ENCODE assay signal across 29 cellular contexts in genomic region chr10:127550861-127551260, GRCh38. TPM values are rescaled to one million over a fixed set of nuclear protein-coding genes. Genes with fewer than 3 reads are reported as not detected.
A peak's percentile ranks its signal among the peaks of the same experiment; 100 is the strongest.
DNase-seq lines count a peak whose midpoint lies in the region; TF ChIP-seq lines count a peak whose summit lies in the region.
"Had no signal": no experiment of that assay in that cellular context is flagged by ENCODE, and none has a peak within 500 bp of the region (broad histone marks: within the 10 kb centered on the region; RNA-seq: fewer than 3 reads in every experiment).

No MANE protein-coding gene starts in this region.

- H3K4me3 ChIP-seq in A673 (ENCODE audit: low read depth, low read length, poor library complexity, severe bottlenecking) (no peak overlapping the region), neuronal stem cell (ENCODE audit: low read length in 2 of 2) (no peak overlapping the region), endodermal cell (ENCODE audit: low read length) (no peak overlapping the region)
- H3K4me3 ChIP-seq: dorsolateral prefrontal cortex, GM23248, ovary, transverse colon had no signal

- no peak overlapping the region for H3K4me2 ChIP-seq in neuronal stem cell (ENCODE audit: insufficient read depth, low read length, poor library complexity, severe bottlenecking)

- POLR2A ChIA-PET in A673 (lab: Charles Lee; ENCODE audit: low non-redundant PET), result no interaction called here

- H3K27me3 ChIP-seq in A673 (replicated peaks; ENCODE audit: insufficient read depth, low read depth, low read length, poor library complexity) (no peaks in the 10 kb centered on the region), neuronal stem cell (ENCODE audit: control insufficient read depth in 3 of 3, insufficient read depth in 3 of 3, low read depth in 1 of 3, low read length in 3 of 3) (no peaks in the 10 kb centered on the region), endodermal cell (ENCODE audit: control insufficient read depth, insufficient read depth, low read length, poor library complexity, severe bottlenecking) (no peaks in the 10 kb centered on the region)
- H3K27me3 ChIP-seq: ovary, transverse colon had no signal

- no peaks in the 10 kb centered on the region for H3K4me1 Mint-ChIP-seq in endodermal cell
- no peaks in the 10 kb centered on the region for H3K4me1 Mint-ChIP-seq in immature natural killer cell
- H3K4me1 Mint-ChIP-seq: activated CD4-positive, alpha-beta T cell treated with anti-CD3 and anti-CD28 coated beads for 36 hours; naive thymus-derived CD8-positive, alpha-beta T cell had no signal

- H3K9ac ChIP-seq in neuronal stem cell (ENCODE audit: low read depth, low read length, poor library complexity), result no peak overlapping the region
- no peak overlapping the region for H3K9ac ChIP-seq in endodermal cell (ENCODE audit: extremely low read depth, low read length, poor library complexity, severe bottlenecking)
- H3K9ac ChIP-seq: GM23248 had no signal

- no peaks in the 10 kb centered on the region for H3K79me1 ChIP-seq in neuronal stem cell (ENCODE audit: low read depth, low read length)

- H3K9me3 ChIP-seq in A673 (ENCODE audit: low read depth, low read length, poor library complexity, severe bottlenecking), result no peaks in the 10 kb centered on the region
- no peaks in the 10 kb centered on the region for H3K9me3 ChIP-seq in neuronal stem cell (replicated peaks in 1 of 2; ENCODE audit: control insufficient read depth in 2 of 2, insufficient read depth in 1 of 2, low read depth in 1 of 2, low read length in 2 of 2)
- no peaks in the 10 kb centered on the region for H3K9me3 ChIP-seq in endodermal cell (ENCODE audit: control insufficient read depth, low read length)
- H3K9me3 ChIP-seq: ovary had no signal

- no peaks in the 10 kb centered on the region for H3K36me3 Mint-ChIP-seq in endodermal cell (ENCODE audit: low read depth)
- peaks cover 0 to 4% (median 0%) of the 10 kb centered on the region in 3 donors for H3K36me3 Mint-ChIP-seq in immature natural killer cell

- peaks cover 5% of the 10 kb centered on the region for H3K27me3 Mint-ChIP-seq in endodermal cell (ENCODE audit: insufficient read depth)
- H3K27me3 Mint-ChIP-seq in immature natural killer cell (ENCODE audit: low read depth in 3 of 3), result peaks cover 0 to 5% (median 2%) of the 10 kb centered on the region in 3 donors

- no peak overlapping the region for H2AK5ac ChIP-seq in neuronal stem cell (ENCODE audit: low read depth, low read length)

- H3K4me1 ChIP-seq in A673 (ENCODE audit: insufficient read depth, low read length, poor library complexity, severe bottlenecking) (peaks cover 29% of the 10 kb centered on the region), neuronal stem cell (ENCODE audit: control insufficient read depth in 2 of 2, insufficient read depth in 1 of 2, low read depth in 1 of 2, low read length in 2 of 2) (no peaks in the 10 kb centered on the region), endodermal cell (ENCODE audit: control insufficient read depth, insufficient read depth, low read length) (no peaks in the 10 kb centered on the region)
- H3K4me1 ChIP-seq: transverse colon had no signal

- H2AFZ ChIP-seq in neuronal stem cell (ENCODE audit: low read length), result peak overlapping the region; percentile 30
- H2AFZ ChIP-seq: GM23248 had no signal

- H3K27ac ChIP-seq in A673 (ENCODE audit: low read depth, low read length, poor library complexity, severe bottlenecking), result no peak overlapping the region
- no peak overlapping the region for H3K27ac ChIP-seq in neuronal stem cell (replicated peaks; ENCODE audit: low read length)
- H3K27ac ChIP-seq in endodermal cell (ENCODE audit: low read depth, low read length), result no peak overlapping the region
- H3K27ac ChIP-seq: dorsolateral prefrontal cortex, GM23248, HL-60, ovary, transverse colon had no signal

- no peak overlapping the region for H2BK120ac ChIP-seq in neuronal stem cell (ENCODE audit: low read depth, low read length)

- no peak overlapping the region for H3K23ac ChIP-seq in neuronal stem cell (ENCODE audit: low read depth, low read length, poor library complexity)

- H2BK5ac ChIP-seq in neuronal stem cell (ENCODE audit: low read length), result no peak overlapping the region

- H2BK12ac ChIP-seq in neuronal stem cell (ENCODE audit: low read length), result no peak overlapping the region

- CTCF ChIA-PET in A673 (lab: Charles Lee), result no interaction called here

- H3K9me3 Mint-ChIP-seq in endodermal cell (peaks cover 3% of the 10 kb centered on the region), immature natural killer cell (peaks cover 0 to 14% (median 10%) of the 10 kb centered on the region in 6 donors)

- no peak overlapping the region for H3K4ac ChIP-seq in neuronal stem cell (ENCODE audit: low read length)

- no peak overlapping the region for H2BK15ac ChIP-seq in neuronal stem cell (ENCODE audit: low read length)

- no peak overlapping the region for H3K14ac ChIP-seq in neuronal stem cell (ENCODE audit: low read length)

- TF ChIP-seq CTCF in A673 (conservative IDR thresholded peaks at IDR 0.05; ENCODE audit: low read depth, low read length), result no peak
- no peak for TF ChIP-seq CTCF in endodermal cell (conservative IDR thresholded peaks at IDR 0.05)

- no peak overlapping the region for H3K27ac Mint-ChIP-seq in endodermal cell
- H3K27ac Mint-ChIP-seq in immature natural killer cell, result no peak overlapping the region
- H3K27ac Mint-ChIP-seq: activated CD4-positive, alpha-beta T cell treated with anti-CD3 and anti-CD28 coated beads for 36 hours; HFFc6; naive thymus-derived CD8-positive, alpha-beta T cell; T-helper 2 cell treated with Interferon-gamma antibody and Interleukin-4, amounts not matched to agents 5 μg/mL and 100 μg/mL, for 36 hours had no signal

- H3K18ac ChIP-seq in neuronal stem cell (ENCODE audit: low read length), result no peak overlapping the region

- no peak overlapping the region for H4K8ac ChIP-seq in neuronal stem cell (ENCODE audit: low read depth, low read length)

- no peak overlapping the region for H4K91ac ChIP-seq in neuronal stem cell (ENCODE audit: low read depth, low read length, poor library complexity)

- no peak overlapping the region for H3K4me3 Mint-ChIP-seq in endodermal cell
- no peak overlapping the region for H3K4me3 Mint-ChIP-seq in immature natural killer cell
- H3K4me3 Mint-ChIP-seq: activated CD4-positive, alpha-beta T cell treated with anti-CD3 and anti-CD28 coated beads for 36 hours; HFFc6; naive thymus-derived CD8-positive, alpha-beta T cell; T-helper 2 cell treated with Interferon-gamma antibody and Interleukin-4, amounts not matched to agents 5 μg/mL and 100 μg/mL, for 36 hours had no signal

- no TSS peak for BruUV-seq in A673 (replicated peaks; lab: Mats Ljungman, UMichigan)

- intact Hi-C loops in A673 (cut with micrococcal nuclease; ENCODE audit: unreplicated experiment), result no loop called here

- H3K36me3 ChIP-seq in A673 (ENCODE audit: insufficient read depth, low read length, poor library complexity, severe bottlenecking), result no peaks in the 10 kb centered on the region
- no peaks in the 10 kb centered on the region for H3K36me3 ChIP-seq in neuronal stem cell (replicated peaks in 1 of 2; ENCODE audit: control insufficient read depth in 2 of 2, insufficient read depth in 2 of 2, low read length in 2 of 2)
- no peaks in the 10 kb centered on the region for H3K36me3 ChIP-seq in endodermal cell (ENCODE audit: control insufficient read depth, insufficient read depth, low read length)
- H3K36me3 ChIP-seq: ovary, transverse colon had no signal

- WGBS in neuronal stem cell (ENCODE audit: extremely low coverage in 2 of 2, insufficient read length in 2 of 2, insufficient replicate concordance in 1 of 2), 2 donors, result no CpG with 5 or more reads among the region's 5 CpGs
- WGBS in endodermal cell (ENCODE audit: insufficient coverage in 1 of 2, insufficient read length in 1 of 2), 2 experiments, result 70 to 73% methylated on average over 5 of the region's 5 CpGs

- DNase-seq in A673 (ENCODE audit: low spot score), result peak; percentile 55
- peak; percentile 43 for DNase-seq in HT1080 (ENCODE audit: low read depth)
- peak; percentile 5 for DNase-seq in cerebellar cortex (ENCODE audit: low spot score)
- DNase-seq in neuronal stem cell (ENCODE audit: low spot score), result no peak
- no peak for DNase-seq in endodermal cell
- DNase-seq in immature natural killer cell, result no peak
- DNase-seq in SIG-M5 (lab: John Stamatoyannopoulos, UW), result no peak
- DNase-seq: activated CD4-positive, alpha-beta T cell treated with anti-CD3 and anti-CD28 coated beads for 36 hours; activated gamma-delta T cell; activated T-cell treated with anti-CD3 and anti-CD28 coated beads, Interleukin-2, amount 50 U/mL, for 1 hour; cerebellar nuclear complex; dorsolateral prefrontal cortex; GM23248; HFFc6; Karpas-422; midbrain; naive thymus-derived CD8-positive, alpha-beta T cell; NCI-H1930; NCI-H226; ovary; stimulated activated CD4-positive, alpha-beta T cell treated with anti-CD3 and anti-CD28 coated beads, Interleukin-2, amount 100 ng/mL, for 24 hours; transverse colon had no signal

RNA-seq across cellular contexts. Expression of gene NPS, which starts 1.8 kb away (rescaled TPM):
- total RNA-seq in A673 (2021), result not detected in 2 replicates
- not detected in 2 replicates for total RNA-seq in HT1080 (2014; rRNA removed; shearing (Covaris generic))
- polyA plus RNA-seq in HT1080 (2015; cell fraction: cytosol; rRNA removed), result not detected in 2 replicates
- not detected in 2 replicates for polyA plus RNA-seq in HT1080 (2015; cell fraction: nucleus; rRNA removed)
- polyA plus RNA-seq in neuronal stem cell (2013, experiment 1 of 2), result not detected
- not detected for polyA plus RNA-seq in neuronal stem cell (2013, experiment 2 of 2)
- not detected for total RNA-seq in endodermal cell
- not detected for polyA plus RNA-seq in endodermal cell (2013, experiment 1 of 2)
- not detected for polyA plus RNA-seq in endodermal cell (2013, experiment 2 of 2)
- polyA plus RNA-seq in immature natural killer cell, result not detected
- total RNA-seq: activated CD4-positive, alpha-beta T cell treated with anti-CD3 and anti-CD28 coated beads for 36 hours; activated CD8-positive, alpha-beta memory T cell treated with anti-CD3 and anti-CD28 coated beads for 36 hours; dorsolateral prefrontal cortex; glomerular endothelial cell; GM23248; HFFc6; lower leg skin; naive thymus-derived CD8-positive, alpha-beta T cell; ovary; Right ventricle myocardium inferior; transverse colon had no signal
- polyA plus RNA-seq: GM23248; keratinocyte; naive thymus-derived CD8-positive, alpha-beta T cell; ovary had no signal

Comparison
In these comparisons a context has a peak if more than half of its experiments do, and no peak if none do; other contexts are left out.
1. DNase-seq: peak in A673 (single experiment), HT1080 (single experiment) and cerebellar cortex (single experiment); none in neuronal stem cell (single experiment), endodermal cell (single experiment), immature natural killer cell (0 of 3) and SIG-M5 (single experiment).